33 cellular contexts compared by ENCODE assay signal in the genomic region with DNA sequence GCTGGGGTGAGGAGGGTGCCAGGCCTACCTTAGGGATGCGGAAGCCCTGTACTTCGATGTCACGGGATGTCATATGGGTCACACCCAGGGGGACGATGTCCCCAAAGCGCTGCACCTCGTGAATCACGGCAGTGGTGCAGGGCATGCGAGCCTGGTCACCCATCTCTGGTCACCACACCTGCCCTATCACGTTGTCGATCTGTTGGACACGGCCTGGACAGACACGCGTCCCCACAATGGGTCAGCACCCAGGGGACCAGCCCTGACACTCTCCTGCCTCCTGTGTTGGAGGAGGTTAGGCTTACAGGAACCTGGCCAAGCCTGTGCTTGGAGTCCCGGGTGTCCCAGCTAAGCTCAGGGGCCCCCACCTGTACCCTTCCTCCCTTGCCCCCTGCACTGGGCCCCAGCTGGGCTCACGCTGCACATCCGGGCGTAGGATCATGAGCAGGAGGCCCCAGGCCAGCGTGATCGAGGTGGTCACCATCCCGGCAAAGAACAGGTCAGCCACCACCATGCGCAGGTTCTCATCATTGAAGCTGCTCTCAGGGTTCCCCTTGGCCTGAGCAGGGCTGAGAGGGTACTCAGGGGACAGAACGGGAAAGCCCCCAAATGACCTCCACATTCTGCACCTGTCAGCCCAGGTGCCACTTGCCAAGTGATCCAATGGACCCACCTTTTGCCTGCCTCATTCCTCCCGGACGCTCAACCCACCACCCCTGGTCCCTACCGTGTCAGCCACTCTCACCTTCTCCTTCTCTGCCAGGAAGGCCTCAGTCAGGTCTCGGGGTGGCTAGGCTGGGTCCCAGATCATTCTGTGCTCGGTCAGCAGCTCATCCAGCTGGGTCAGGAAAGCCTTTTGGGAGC. TPM values are rescaled to one million over a fixed set of nuclear protein-coding genes. Genes with fewer than 3 reads are reported as not detected.
"Had no signal": no experiment of that assay in that cellular context is flagged by ENCODE, and none has a peak within 500 bp of the region (broad histone marks: within the 10 kb centered on the region; RNA-seq: fewer than 3 reads in every experiment).

No MANE protein-coding gene starts in this region.

- H3K36me3 ChIP-seq: adrenal gland, cardiac muscle cell, colonic mucosa, gastrocnemius medialis, left ventricle myocardium inferior, ovary, prostate gland had no signal

- DNase-seq: activated CD4-positive, alpha-beta T cell treated with anti-CD3 and anti-CD28 coated beads for 1 hour; activated CD4-positive, alpha-beta T cell treated with anti-CD3 and anti-CD28 coated beads, Interleukin-2, amount 50 U/mL, for 1 hour; activated CD8-positive, alpha-beta T cell treated with anti-CD3 and anti-CD28 coated beads for 36 hours; activated gamma-delta T cell treated with Interleukin-2 at 50 U/mL for 16 hours; adrenal gland; aorta; body of pancreas; cerebellar nuclear complex; colonic mucosa; effector CD8-positive, alpha-beta T cell; erythroblast; gastrocnemius medialis; glutamatergic neuron; islet precursor cell; left ventricle myocardium inferior; ovary; retina; sigmoid colon; small intestine; stimulated activated CD4-positive, alpha-beta T cell treated with anti-CD3 and anti-CD28 coated beads, Interleukin-4, amount 100 ng/mL, for 4 hours; stimulated activated CD8-positive, alpha-beta memory T cell treated with anti-CD3 and anti-CD28 coated beads, Interleukin-4, amount 100 ng/mL, for 48 hours; stimulated activated naive CD4-positive, alpha-beta T cell; T-helper 17 cell; T1000; trophoblast cell had no signal

- H3K4me3 Mint-ChIP-seq: activated CD8-positive, alpha-beta T cell treated with anti-CD3 and anti-CD28 coated beads for 36 hours; activated naive CD4-positive, alpha-beta T cell treated with anti-CD3 and anti-CD28 coated beads, Interleukin-2, amount 50 U/mL, for 24 hours; nephron; T-helper 17 cell; WTC11 had no signal

- H3K9me3 ChIP-seq: adrenal gland, body of pancreas, colonic mucosa, gastrocnemius medialis, left ventricle myocardium inferior, neutrophil, ovary, prostate gland, sigmoid colon, thoracic aorta, vagina had no signal

- H3K27me3 ChIP-seq: adrenal gland, body of pancreas, cardiac muscle cell, colonic mucosa, gastrocnemius medialis, neutrophil, ovary, sigmoid colon, vagina had no signal

- FAIRE-seq: small intestine had no signal

- H3K27ac Mint-ChIP-seq: activated CD8-positive, alpha-beta T cell treated with anti-CD3 and anti-CD28 coated beads for 36 hours; nephron; T-helper 17 cell; WTC11 had no signal

- H3K9me3 Mint-ChIP-seq: activated CD8-positive, alpha-beta T cell treated with anti-CD3 and anti-CD28 coated beads for 36 hours; activated naive CD4-positive, alpha-beta T cell treated with anti-CD3 and anti-CD28 coated beads, Interleukin-2, amount 50 U/mL, for 24 hours; nephron had no signal

- H3K4me3 ChIP-seq: adrenal gland, body of pancreas, cardiac muscle cell, colonic mucosa, gastrocnemius medialis, left ventricle myocardium inferior, ovary, prostate gland, sigmoid colon, thoracic aorta, vagina had no signal

- H3K4me1 ChIP-seq: adrenal gland, body of pancreas, colonic mucosa, gastrocnemius medialis, prostate gland, sigmoid colon, vagina had no signal

- H3K27ac ChIP-seq: adrenal gland, body of pancreas, cardiac muscle cell, colonic mucosa, gastrocnemius medialis, left ventricle myocardium inferior, neutrophil, ovary, prostate gland, sigmoid colon, thoracic aorta, vagina had no signal

- ATAC-seq: activated CD8-positive, alpha-beta T cell treated with anti-CD3 and anti-CD28 coated beads for 36 hours; body of pancreas; gastrocnemius medialis; T-helper 17 cell had no signal

- H3K4me1 Mint-ChIP-seq: activated naive CD4-positive, alpha-beta T cell treated with anti-CD3 and anti-CD28 coated beads, Interleukin-2, amount 50 U/mL, for 24 hours; nephron; WTC11 had no signal

- H3K27me3 Mint-ChIP-seq: activated CD8-positive, alpha-beta T cell treated with anti-CD3 and anti-CD28 coated beads for 36 hours; activated naive CD4-positive, alpha-beta T cell treated with anti-CD3 and anti-CD28 coated beads, Interleukin-2, amount 50 U/mL, for 24 hours; T-helper 17 cell had no signal

RNA-seq across cellular contexts. Expression of a gene that starts 20.3 kb away (rescaled TPM):
- total RNA-seq: thoracic aorta had no signal
